Comparison of ENCODE assay signal across 8 cellular contexts in the genomic region with DNA sequence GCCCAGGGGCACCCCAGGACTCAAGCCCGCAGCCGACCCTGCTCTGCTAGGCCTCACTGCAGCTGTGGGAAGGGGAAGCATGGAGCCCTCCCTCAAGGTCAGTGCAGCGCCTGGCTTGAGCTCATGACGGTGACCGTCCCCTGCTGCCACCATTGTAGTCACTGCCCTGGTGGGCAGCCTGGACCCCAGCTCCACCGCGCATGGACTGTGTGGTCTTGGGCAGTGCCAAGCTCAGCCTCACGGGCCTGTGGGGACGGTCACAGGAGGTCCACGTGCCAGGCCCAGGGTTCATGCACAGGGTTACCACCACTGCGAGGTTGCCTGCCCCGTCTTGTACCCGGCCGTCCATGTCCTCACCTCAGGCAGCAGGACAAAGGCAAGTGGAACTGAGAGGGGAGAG.
DNase-seq lines count a peak whose midpoint lies in the region; ATAC-seq, FAIRE-seq and TF ChIP-seq lines count a peak whose summit lies in the region.
"Not testable (repeated sequence)": the region's sequence is repeated elsewhere in the genome, so short reads cannot be mapped to it uniquely, and the experiment has no call there.

No MANE protein-coding gene starts in this region.

- not testable (repeated sequence) for H3K9ac ChIP-seq in H1 (replicated peaks in 1 of 4; ENCODE audit: extremely low read depth in 1 of 4, low read depth in 3 of 4, low read length in 3 of 4)

- not testable (repeated sequence) for H3K4me3 ChIP-seq in RWPE2 (ENCODE audit: severe bottlenecking); H1 (ENCODE audit: extremely low read depth in 1 of 4, insufficient read depth in 2 of 4, low read depth in 3 of 4, low read length in 4 of 4); heart right ventricle; right lobe of liver; spleen; upper lobe of right lung

- H4K91ac ChIP-seq in H1 (replicated peaks; ENCODE audit: insufficient read length, low read length): not testable (repeated sequence)

- intact Hi-C loops in heart right ventricle (cut with DNase I) (loop anchor here in 2 of 10 donors (10.0 kb wide), 1 partner anchor 368 kb away; no protein-coding TSS in a partner anchor), right lobe of liver (cut with DNase I) (loop anchor here (10.0 kb wide), 1 partner anchor 368 kb away; no protein-coding TSS in a partner anchor), spleen (cut with DNase I; ENCODE audit: low total_unique reads) (loop anchor here (10.0 kb wide), 1 partner anchor 368 kb away; no protein-coding TSS in a partner anchor)
- intact Hi-C loops in upper lobe of right lung (cut with DNase I): not testable (repeated sequence)

- H2AK5ac ChIP-seq in H1 (ENCODE audit: low read depth, low read length): not testable (repeated sequence)

- TF ChIP-seq EP300 in H1 (IDR thresholded peaks at IDR 0.05; ENCODE audit: borderline replicate concordance in 1 of 2, low read depth in 2 of 2, low read length in 2 of 2): not testable (repeated sequence)

- not testable (repeated sequence) for H4K5ac ChIP-seq in H1 (ENCODE audit: insufficient read length, low read depth, low read length)

- not testable (repeated sequence) for TF ChIP-seq CTCF in RWPE2 (IDR thresholded peaks at IDR 0.05; ENCODE audit: poor library complexity, severe bottlenecking); H1 (IDR thresholded peaks at IDR 0.05; ENCODE audit: control extremely low read depth in 1 of 3, insufficient read depth in 1 of 3, low read depth in 1 of 3, low read length in 3 of 3); heart right ventricle (IDR thresholded peaks at IDR 0.05); right lobe of liver (IDR thresholded peaks at IDR 0.05); omental fat pad (IDR thresholded peaks at IDR 0.05); spleen (IDR thresholded peaks at IDR 0.05 in 8 of 11, conservative IDR thresholded peaks at IDR 0.05 in 3 of 11); upper lobe of right lung (IDR thresholded peaks at IDR 0.05)

- not testable (repeated sequence) for H3K36me3 ChIP-seq in RWPE2 (ENCODE audit: low read depth); H1 (ENCODE audit: control insufficient read depth in 2 of 4, insufficient read depth in 4 of 4, low read length in 3 of 4); heart right ventricle; right lobe of liver; spleen; upper lobe of right lung

- H3K4me1 ChIP-seq in RWPE2 (ENCODE audit: insufficient read depth, poor library complexity, severe bottlenecking); H1 (replicated peaks in 1 of 4; ENCODE audit: control insufficient read depth in 3 of 4, insufficient read depth in 4 of 4, low read length in 3 of 4); heart right ventricle; right lobe of liver; spleen; upper lobe of right lung: not testable (repeated sequence)

- not testable (repeated sequence) for H4K20me1 ChIP-seq in H1 (replicated peaks in 1 of 2; ENCODE audit: control insufficient read depth in 1 of 2, insufficient read depth in 2 of 2, low read length in 2 of 2)

- not testable (repeated sequence) for H3K4ac ChIP-seq in H1 (replicated peaks; ENCODE audit: insufficient read length, low read depth, low read length)

- not testable (repeated sequence) for H3K23ac ChIP-seq in H1 (ENCODE audit: insufficient read length)

- TF ChIP-seq POLR2A in H1 (IDR thresholded peaks at IDR 0.05; ENCODE audit: control extremely low read depth in 1 of 2, low read depth in 2 of 2, low read length in 2 of 2); right lobe of liver (IDR thresholded peaks at IDR 0.05); spleen (IDR thresholded peaks at IDR 0.05): not testable (repeated sequence)

- H2AFZ ChIP-seq in H1 (ENCODE audit: low read length): not testable (repeated sequence)

- not testable (repeated sequence) for FAIRE-seq in H1 (lab: Jason Lieb, UNC)

- not testable (repeated sequence) for H4K8ac ChIP-seq in H1 (ENCODE audit: extremely low read depth, insufficient read depth, low read length)

- POLR2A ChIA-PET in H1 (lab: Charles Lee; ENCODE audit: partially characterized antibody): not testable (repeated sequence)

- not testable (repeated sequence) for DNase-seq in RWPE2 (ENCODE audit: low spot score); heart right ventricle; omental fat pad (ENCODE audit: low spot score); upper lobe of right lung
- DNase-seq in activated T-cell treated with anti-CD3 and anti-CD28 coated beads, Interleukin-2, amount 50 U/mL, for 48 hours: peak; percentile 3 to 4
- peak in 1 of 2 experiments; percentile 43 for DNase-seq in H1 (ENCODE audit: low read depth in 1 of 2, low spot score in 2 of 2)
- peak in 2 of 3 donors; percentile 12 to 49 for DNase-seq in right lobe of liver
- peak; percentile 74 for DNase-seq in spleen

- H2BK12ac ChIP-seq in H1 (ENCODE audit: low read depth, low read length): not testable (repeated sequence)

- H2BK5ac ChIP-seq in H1 (ENCODE audit: low read depth, low read length): not testable (repeated sequence)

- not testable (repeated sequence) for H2BK120ac ChIP-seq in H1 (replicated peaks; ENCODE audit: low read depth, low read length)

- H3K27ac ChIP-seq in RWPE2 (ENCODE audit: poor library complexity, severe bottlenecking); H1 (ENCODE audit: low read depth, low read length); heart right ventricle; right lobe of liver; spleen; upper lobe of right lung: not testable (repeated sequence)

- H3K56ac ChIP-seq in H1 (replicated peaks; ENCODE audit: insufficient read length, low read depth, low read length): not testable (repeated sequence)

- CTCF ChIA-PET in H1 (lab: Charles Lee; ENCODE audit: partially characterized antibody): not testable (repeated sequence)

- H3K79me1 ChIP-seq in H1 (ENCODE audit: low read depth, low read length): not testable (repeated sequence)

- H3K18ac ChIP-seq in H1 (ENCODE audit: extremely low read depth, low read length): not testable (repeated sequence)

- not testable (repeated sequence) for H2BK20ac ChIP-seq in H1 (ENCODE audit: low read length)

- H3K23me2 ChIP-seq in H1 (ENCODE audit: low read depth, low read length): not testable (repeated sequence)

- H3K27me3 ChIP-seq in RWPE2 (ENCODE audit: insufficient read depth, poor library complexity, severe bottlenecking); H1 (replicated peaks in 1 of 4; ENCODE audit: control insufficient read depth in 3 of 4, extremely low read depth in 1 of 4, insufficient read depth in 3 of 4, low read length in 3 of 4); heart right ventricle; right lobe of liver; spleen (replicated peaks in 1 of 7); upper lobe of right lung: not testable (repeated sequence)

- ATAC-seq in RWPE2 (ENCODE audit: low read depth): peak; percentile 22; the same call in 2 of the 3 replicates
- ATAC-seq in heart right ventricle: peak in 5 of 8 donors; percentile 17 to 48 (median 28)
- peak in 2 of 4 donors; percentile 6 to 27 for ATAC-seq in right lobe of liver
- ATAC-seq in omental fat pad (ENCODE audit: low FRiP score): peak; percentile 29
- peak; percentile 4 for ATAC-seq in upper lobe of right lung

- peak overlapping the region; percentile 61; the same call in 1 of the 2 replicates for H2BK15ac ChIP-seq in H1 (ENCODE audit: low read length)

- not testable (repeated sequence) for H3K79me2 ChIP-seq in H1 (ENCODE audit: control insufficient read depth in 1 of 2, insufficient read depth in 2 of 2, low read length in 2 of 2)

- not testable (repeated sequence) for H3K4me2 ChIP-seq in H1 (ENCODE audit: insufficient read depth in 1 of 2, low read depth in 2 of 2, low read length in 2 of 2)

- TF ChIP-seq RAD21 in H1 (IDR thresholded peaks at IDR 0.05 in 1 of 2, conservative IDR thresholded peaks at IDR 0.05 in 1 of 2; ENCODE audit: low read depth in 2 of 2, low read length in 2 of 2): not testable (repeated sequence)

- H3K9me3 ChIP-seq in RWPE2 (ENCODE audit: severe bottlenecking); H1 (ENCODE audit: insufficient read depth in 2 of 2, low read depth in 1 of 2, low read length in 1 of 2); heart right ventricle; right lobe of liver; spleen; upper lobe of right lung: not testable (repeated sequence)

- WGBS in H1 (ENCODE audit: extremely low coverage in 1 of 2, insufficient coverage in 1 of 2, insufficient read length in 1 of 2, insufficient replicate concordance in 2 of 2, low coverage in 1 of 2, low lambda C conversion rate in 2 of 2, missing lambda C conversion rate in 1 of 2), 2 experiments: 98% methylated on average over 10 of the region's 14 CpGs; no CpG with 5 or more reads in 1 of the 2 experiments
- WGBS in heart right ventricle, 2 donors: 93 to 96% methylated on average over 11 to 14 of the region's 14 CpGs
- WGBS in right lobe of liver (ENCODE audit: insufficient coverage, low coverage, low lambda C conversion rate, missing lambda C conversion rate): no CpG with 5 or more reads among the region's 14 CpGs
- WGBS in spleen, 5 donors: 90 to 96% (median 91%) methylated on average over 4 to 14 of the region's 14 CpGs; no CpG with 5 or more reads in 1 of the 5 donors

- not testable (repeated sequence) for H3K14ac ChIP-seq in H1 (ENCODE audit: insufficient read length)
